Comparison of ENCODE assay signal across 9 cellular contexts in the genomic region with DNA sequence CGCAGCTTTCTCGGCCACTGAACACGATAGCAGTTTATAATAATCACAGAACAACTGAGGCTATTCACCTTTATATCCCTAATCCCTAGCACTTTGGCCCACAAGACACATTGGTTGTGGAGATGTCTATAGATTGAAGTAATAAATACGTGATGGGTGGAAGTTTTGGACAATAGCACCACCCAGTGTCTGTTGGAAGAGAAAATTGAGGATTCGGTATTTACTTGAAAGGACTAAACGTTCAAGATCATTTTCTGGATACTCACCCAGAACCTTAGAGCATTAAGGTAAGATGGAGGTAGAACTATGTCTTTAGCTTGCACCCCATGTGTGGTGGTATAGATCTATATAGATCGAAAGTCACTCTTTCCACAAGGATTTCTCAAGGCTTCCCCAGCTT. TPM values are rescaled to one million over a fixed set of nuclear protein-coding genes. Genes with fewer than 3 reads are reported as not detected.
DNase-seq lines count a peak whose midpoint lies in the region; ATAC-seq and TF ChIP-seq lines count a peak whose summit lies in the region.
"Had no signal": no experiment of that assay in that cellular context is flagged by ENCODE, and none has a peak within 500 bp of the region (broad histone marks: within the 10 kb centered on the region; RNA-seq: fewer than 3 reads in every experiment).

No MANE protein-coding gene starts in this region.

- intact Hi-C loops in Calu3 (cut with micrococcal nuclease; ENCODE audit: unreplicated experiment) = no loop called here

- POLR2A ChIA-PET in T-cell (lab: Charles Lee) = no interaction called here

- H3K27ac Mint-ChIP-seq in Calu3 (ENCODE audit: unreplicated experiment) (no peak overlapping the region), T-cell (no peak overlapping the region)
- no peak overlapping the region for H3K27ac Mint-ChIP-seq in effector memory CD8-positive, alpha-beta T cell

- H3K4me3 Mint-ChIP-seq in Calu3 (ENCODE audit: low read depth, unreplicated experiment) = peak overlapping the region; percentile 68
- H3K4me3 Mint-ChIP-seq in T-cell = peak overlapping the region in 2 of 3 donors; percentile 29 to 65
- peak overlapping the region in 1 of 2 donors; percentile 62 for H3K4me3 Mint-ChIP-seq in effector memory CD8-positive, alpha-beta T cell

- DNase-seq in Calu3 (no peak), T-cell (no peak), lung microvascular endothelial cell (ENCODE audit: low read depth in 2 of 2) (peak; percentile 7 to 8), RPMI8226 (no peak), HK-2 (ENCODE audit: unreplicated experiment) (no peak), occipital lobe (lab: John Stamatoyannopoulos, UW) (no peak)
- no peak for DNase-seq in effector memory CD8-positive, alpha-beta T cell

- CTCF ChIA-PET in Calu3 (lab: Charles Lee) (interaction anchor here (0.6 kb wide), 1 partner anchor 9 kb away, joined by 5 read pairs; no protein-coding TSS in a partner anchor), T-cell (lab: Charles Lee) (interaction anchor here in 1 of 2 donors (0.7 kb wide), 1 partner anchor 25 kb away, joined by 5 read pairs; no protein-coding TSS in a partner anchor)

- H3K4me1 Mint-ChIP-seq in Calu3 (ENCODE audit: low read depth, unreplicated experiment) (no peaks in the 10 kb centered on the region), T-cell (peaks cover 0 to 13% (median 3%) of the 10 kb centered on the region in 3 donors)
- H3K4me1 Mint-ChIP-seq in effector memory CD8-positive, alpha-beta T cell (ENCODE audit: low read depth in 2 of 2) = peaks cover 1 to 5% of the 10 kb centered on the region in 2 donors

- BruUV-seq in Calu3 (replicated peaks; lab: Mats Ljungman, UMichigan) = no TSS peak

- no peaks in the 10 kb centered on the region for H3K36me3 Mint-ChIP-seq in Calu3 (ENCODE audit: insufficient read depth, unreplicated experiment)
- H3K36me3 Mint-ChIP-seq in T-cell = no peaks in the 10 kb centered on the region
- H3K36me3 Mint-ChIP-seq in effector memory CD8-positive, alpha-beta T cell (ENCODE audit: insufficient read depth) = no peaks in the 10 kb centered on the region

- H3K9me3 Mint-ChIP-seq in Calu3 (ENCODE audit: low read depth, unreplicated experiment) (peaks cover 2% of the 10 kb centered on the region), T-cell (no peaks in the 10 kb centered on the region)
- H3K9me3 Mint-ChIP-seq in effector memory CD8-positive, alpha-beta T cell = no peaks in the 10 kb centered on the region

- ATAC-seq in T-cell (replicated peaks in 1 of 4) = no peak
- ATAC-seq in effector memory CD8-positive, alpha-beta T cell (replicated peaks) = no peak

- TF ChIP-seq CTCF in Calu3 (IDR thresholded peaks at IDR 0.05; ENCODE audit: unreplicated experiment) = no peak
- peak; percentile 28; the same call in 1 of the 2 replicates for TF ChIP-seq CTCF in LNCAP (IDR thresholded peaks at IDR 0.05)

- H3K27me3 Mint-ChIP-seq in Calu3 (ENCODE audit: unreplicated experiment) = no peaks in the 10 kb centered on the region
- peaks cover 35 to 46% of the 10 kb centered on the region in 2 donors for H3K27me3 Mint-ChIP-seq in T-cell
- H3K27me3 Mint-ChIP-seq in effector memory CD8-positive, alpha-beta T cell = peaks cover 38 to 44% of the 10 kb centered on the region in 2 donors

RNA-seq across cellular contexts. Expression of a gene that starts 0.8 kb away (rescaled TPM):
- total RNA-seq in Calu3 (2022) = 1.8 and 1.9 TPM in 2 replicates
- not detected for total RNA-seq in T-cell
- total RNA-seq in lung microvascular endothelial cell = 0.20 and 1.1 TPM in 2 replicates
- 111 TPM for total RNA-seq in occipital lobe

RNA-seq across cellular contexts. Expression of a gene that starts 45.7 kb away (rescaled TPM):
- not detected in 2 replicates for total RNA-seq in Calu3 (2022)
- total RNA-seq in T-cell = not detected
- not detected in 2 replicates for total RNA-seq in lung microvascular endothelial cell
- 0.62 TPM for total RNA-seq in occipital lobe
- total RNA-seq: T-helper 1 cell treated with Interleukin-12 subunit alpha and Interleukin-12 subunit beta and Interleukin-4 antibody, amounts not matched to agents 30 ng/mL and 1 ng/mL, for 36 hours had no signal

Comparison
In these comparisons a context has a peak if more than half of its experiments do, and no peak if none do; other contexts are left out.
1. DNase-seq: peak in lung microvascular endothelial cell (2 of 2); none in Calu3 (single experiment), T-cell (0 of 34), effector memory CD8-positive, alpha-beta T cell (0 of 3), RPMI8226 (single experiment), HK-2 (single experiment) and occipital lobe (single experiment).
2. RNA of a gene that starts 0.8 kb away (total RNA-seq): 111 TPM in occipital lobe (single experiment); 1.8 to 1.9 TPM in Calu3, 0.20 to 1.1 TPM in lung microvascular endothelial cell and not detected in T-cell; every median in the first group is over 10 times any median in the second.